Comparison of ENCODE assay signal across 8 cellular contexts in the genomic region with DNA sequence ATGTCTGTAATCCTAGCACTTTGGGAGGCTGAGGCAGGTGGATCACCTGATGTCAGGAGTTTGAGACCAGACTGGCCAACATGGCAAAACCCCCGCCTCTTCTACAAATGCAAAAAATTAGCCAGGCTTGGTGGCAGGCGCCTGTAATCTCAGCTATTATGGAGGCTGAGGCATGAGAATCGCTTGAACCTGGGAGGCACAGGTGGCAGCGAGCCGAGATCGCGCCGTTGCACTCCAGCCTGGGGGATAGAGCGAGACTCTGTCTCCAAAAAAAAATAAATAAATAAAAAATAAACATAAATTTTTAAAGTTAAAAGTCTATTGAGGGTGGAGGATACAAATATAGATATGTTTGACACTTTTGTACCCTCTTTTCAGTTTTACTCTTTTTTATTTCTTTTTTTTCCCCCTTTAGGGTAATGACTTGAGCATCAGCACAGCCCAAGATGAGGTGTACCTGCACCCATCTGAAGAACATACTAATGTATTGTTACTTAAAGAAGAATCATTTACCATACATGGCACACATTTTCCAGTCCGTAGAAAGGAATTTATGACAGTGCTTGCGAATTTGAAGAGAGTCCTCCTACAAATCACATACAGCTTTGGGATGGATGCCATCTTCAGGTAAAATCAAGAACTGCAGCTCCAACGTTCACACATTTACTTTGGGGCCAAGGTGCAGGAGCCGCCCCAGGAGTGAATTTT.
DNase-seq lines count a peak whose midpoint lies in the region; ATAC-seq, FAIRE-seq and TF ChIP-seq lines count a peak whose summit lies in the region.

No MANE protein-coding gene starts in this region.

- peak; percentile 89 for ATAC-seq in SK-N-SH treated with all-trans-retinoic acid at 6 μM for 48 hours

- peak; percentile 45 for FAIRE-seq in astrocyte (lab: Jason Lieb, UNC)

- no peak overlapping the region for H2AFZ ChIP-seq in astrocyte (ENCODE audit: low read depth, low read length)

- H3K9me3 ChIP-seq in HAP-1 (no peaks in the 10 kb centered on the region), astrocyte (ENCODE audit: insufficient read depth, low read depth, low read length) (no peaks in the 10 kb centered on the region)

- H3K4me2 ChIP-seq in astrocyte (ENCODE audit: low read length), result peak overlapping the region; percentile 30

- H3K27me3 ChIP-seq in HAP-1 (ENCODE audit: low read depth) (no peaks in the 10 kb centered on the region), astrocyte (ENCODE audit: insufficient read depth, low read length) (no peaks in the 10 kb centered on the region)

- in situ Hi-C loops in HAP-1 (cut with MboI; ENCODE audit: low sequenced_read_pairs), result no loop called here

- no peaks in the 10 kb centered on the region for H3K4me1 Mint-ChIP-seq in astrocyte (ENCODE audit: low read depth, unreplicated experiment)

- H3K27me3 Mint-ChIP-seq in astrocyte (ENCODE audit: low read depth, unreplicated experiment), result no peaks in the 10 kb centered on the region

- H3K79me2 ChIP-seq in astrocyte (ENCODE audit: insufficient read depth, low read length), result no peaks in the 10 kb centered on the region

- no peak overlapping the region for H3K4me3 ChIP-seq in HAP-1
- no peak overlapping the region for H3K4me3 ChIP-seq in astrocyte (ENCODE audit: insufficient read depth, low read depth, low read length)

- no peaks in the 10 kb centered on the region for H4K20me1 ChIP-seq in astrocyte (ENCODE audit: insufficient read depth, low read length)

- H3K9me3 Mint-ChIP-seq in astrocyte (ENCODE audit: unreplicated experiment), result no peaks in the 10 kb centered on the region

- no peak overlapping the region for H3K9ac ChIP-seq in astrocyte (ENCODE audit: low read length)

- DNase-seq in activated CD4-positive, alpha-beta T cell treated with anti-CD3 and anti-CD28 coated beads for 24 hours (ENCODE audit: low read depth in 2 of 2), result peak; percentile 21 to 49
- DNase-seq in activated CD4-positive, alpha-beta T cell treated with anti-CD3 and anti-CD28 coated beads for 1 hour, result no peak
- peak; percentile 78 for DNase-seq in HAP-1 (ENCODE audit: low spot score in 2 of 2)
- DNase-seq in astrocyte (ENCODE audit: low read depth), result peak; percentile 61
- DNase-seq in iPS DF 19.7 (ENCODE audit: low read depth, low spot score), result peak; percentile 35
- peak; percentile 10 to 45 for DNase-seq in stimulated activated CD4-positive, alpha-beta T cell treated with anti-CD3 and anti-CD28 coated beads, Interleukin-12 subunit alpha, Interleukin-12 subunit beta, amount 100 ng/mL, for 24 hours (ENCODE audit: low read depth in 2 of 2)

- TF ChIP-seq CTCF in LNCAP (IDR thresholded peaks at IDR 0.05) (peak; percentile 94), astrocyte (IDR thresholded peaks at IDR 0.05; ENCODE audit: insufficient read depth, low read depth, low read length) (peak; percentile 85)

- H3K4me1 ChIP-seq in HAP-1 (peaks cover 12% of the 10 kb centered on the region), astrocyte (ENCODE audit: insufficient read depth, low read length) (no peaks in the 10 kb centered on the region)

- no peak overlapping the region for H3K27ac Mint-ChIP-seq in astrocyte (ENCODE audit: unreplicated experiment)

- no peak overlapping the region for H3K27ac ChIP-seq in astrocyte (ENCODE audit: low read depth, low read length)

- H3K36me3 ChIP-seq in HAP-1 (replicated peaks) (no peaks in the 10 kb centered on the region), astrocyte (ENCODE audit: insufficient read depth, low read length) (no peaks in the 10 kb centered on the region)

- H3K36me3 Mint-ChIP-seq in astrocyte (ENCODE audit: low read depth, unreplicated experiment), result no peaks in the 10 kb centered on the region

- no peak overlapping the region for H3K4me3 Mint-ChIP-seq in astrocyte (ENCODE audit: unreplicated experiment)

TF ChIP-seq in SK-N-SH treated with all-trans-retinoic acid at 6 μM for 48 hours, 23 proteins besides CTCF, POLR2A, EP300 and RAD21 (continues in another document):
- TF ChIP-seq BACH2 (CRISPR knock-in tag; IDR thresholded peaks at IDR 0.05; ENCODE audit: borderline replicate concordance), result no peak
- no peak for TF ChIP-seq OSR1 (CRISPR knock-in tag; IDR thresholded peaks at IDR 0.05)
- TF ChIP-seq ZNF70 (CRISPR knock-in tag; IDR thresholded peaks at IDR 0.05), result no peak
- TF ChIP-seq, protein P1, sequence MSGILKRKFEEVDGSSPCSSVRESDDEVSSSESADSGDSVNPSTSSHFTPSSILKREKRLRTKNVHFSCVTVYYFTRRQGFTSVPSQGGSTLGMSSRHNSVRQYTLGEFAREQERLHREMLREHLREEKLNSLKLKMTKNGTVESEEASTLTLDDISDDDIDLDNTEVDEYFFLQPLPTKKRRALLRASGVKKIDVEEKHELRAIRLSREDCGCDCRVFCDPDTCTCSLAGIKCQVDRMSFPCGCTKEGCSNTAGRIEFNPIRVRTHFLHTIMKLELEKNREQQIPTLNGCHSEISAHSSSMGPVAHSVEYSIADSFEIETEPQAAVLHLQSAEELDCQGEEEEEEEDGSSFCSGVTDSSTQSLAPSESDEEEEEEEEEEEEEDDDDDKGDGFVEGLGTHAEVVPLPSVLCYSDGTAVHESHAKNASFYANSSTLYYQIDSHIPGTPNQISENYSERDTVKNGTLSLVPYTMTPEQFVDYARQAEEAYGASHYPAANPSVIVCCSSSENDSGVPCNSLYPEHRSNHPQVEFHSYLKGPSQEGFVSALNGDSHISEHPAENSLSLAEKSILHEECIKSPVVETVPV (CRISPR knock-in tag; IDR thresholded peaks at IDR 0.05), result no peak
- TF ChIP-seq, protein P2, sequence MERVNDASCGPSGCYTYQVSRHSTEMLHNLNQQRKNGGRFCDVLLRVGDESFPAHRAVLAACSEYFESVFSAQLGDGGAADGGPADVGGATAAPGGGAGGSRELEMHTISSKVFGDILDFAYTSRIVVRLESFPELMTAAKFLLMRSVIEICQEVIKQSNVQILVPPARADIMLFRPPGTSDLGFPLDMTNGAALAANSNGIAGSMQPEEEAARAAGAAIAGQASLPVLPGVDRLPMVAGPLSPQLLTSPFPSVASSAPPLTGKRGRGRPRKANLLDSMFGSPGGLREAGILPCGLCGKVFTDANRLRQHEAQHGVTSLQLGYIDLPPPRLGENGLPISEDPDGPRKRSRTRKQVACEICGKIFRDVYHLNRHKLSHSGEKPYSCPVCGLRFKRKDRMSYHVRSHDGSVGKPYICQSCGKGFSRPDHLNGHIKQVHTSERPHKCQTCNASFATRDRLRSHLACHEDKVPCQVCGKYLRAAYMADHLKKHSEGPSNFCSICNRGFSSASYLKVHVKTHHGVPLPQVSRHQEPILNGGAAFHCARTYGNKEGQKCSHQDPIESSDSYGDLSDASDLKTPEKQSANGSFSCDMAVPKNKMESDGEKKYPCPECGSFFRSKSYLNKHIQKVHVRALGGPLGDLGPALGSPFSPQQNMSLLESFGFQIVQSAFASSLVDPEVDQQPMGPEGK (CRISPR knock-in tag; IDR thresholded peaks at IDR 0.05; ENCODE audit: borderline replicate concordance), result no peak
- TF ChIP-seq SNAI2 (CRISPR knock-in tag; IDR thresholded peaks at IDR 0.05), result no peak
- TF ChIP-seq, protein P3, sequence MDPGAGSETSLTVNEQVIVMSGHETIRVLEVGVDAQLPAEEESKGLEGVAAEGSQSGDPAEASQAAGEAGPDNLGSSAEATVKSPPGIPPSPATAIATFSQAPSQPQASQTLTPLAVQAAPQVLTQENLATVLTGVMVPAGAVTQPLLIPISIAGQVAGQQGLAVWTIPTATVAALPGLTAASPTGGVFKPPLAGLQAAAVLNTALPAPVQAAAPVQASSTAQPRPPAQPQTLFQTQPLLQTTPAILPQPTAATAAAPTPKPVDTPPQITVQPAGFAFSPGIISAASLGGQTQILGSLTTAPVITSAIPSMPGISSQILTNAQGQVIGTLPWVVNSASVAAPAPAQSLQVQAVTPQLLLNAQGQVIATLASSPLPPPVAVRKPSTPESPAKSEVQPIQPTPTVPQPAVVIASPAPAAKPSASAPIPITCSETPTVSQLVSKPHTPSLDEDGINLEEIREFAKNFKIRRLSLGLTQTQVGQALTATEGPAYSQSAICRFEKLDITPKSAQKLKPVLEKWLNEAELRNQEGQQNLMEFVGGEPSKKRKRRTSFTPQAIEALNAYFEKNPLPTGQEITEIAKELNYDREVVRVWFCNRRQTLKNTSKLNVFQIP (CRISPR knock-in tag; IDR thresholded peaks at IDR 0.05; ENCODE audit: borderline replicate concordance, low read depth), result no peak
- TF ChIP-seq PPARA (CRISPR knock-in tag; IDR thresholded peaks at IDR 0.05; ENCODE audit: borderline replicate concordance), result no peak
- no peak for TF ChIP-seq ZNF565 (CRISPR knock-in tag; conservative IDR thresholded peaks at IDR 0.05; ENCODE audit: low read depth)
- no peak for TF ChIP-seq ZNF8 (CRISPR knock-in tag; IDR thresholded peaks at IDR 0.05)
- TF ChIP-seq RARB (CRISPR knock-in tag; IDR thresholded peaks at IDR 0.05), result no peak
- no peak for TF ChIP-seq ZFP30 (CRISPR knock-in tag; IDR thresholded peaks at IDR 0.05)
- TF ChIP-seq TCF4 (CRISPR knock-in tag; IDR thresholded peaks at IDR 0.05; ENCODE audit: borderline replicate concordance), result no peak
- TF ChIP-seq, protein P4, sequence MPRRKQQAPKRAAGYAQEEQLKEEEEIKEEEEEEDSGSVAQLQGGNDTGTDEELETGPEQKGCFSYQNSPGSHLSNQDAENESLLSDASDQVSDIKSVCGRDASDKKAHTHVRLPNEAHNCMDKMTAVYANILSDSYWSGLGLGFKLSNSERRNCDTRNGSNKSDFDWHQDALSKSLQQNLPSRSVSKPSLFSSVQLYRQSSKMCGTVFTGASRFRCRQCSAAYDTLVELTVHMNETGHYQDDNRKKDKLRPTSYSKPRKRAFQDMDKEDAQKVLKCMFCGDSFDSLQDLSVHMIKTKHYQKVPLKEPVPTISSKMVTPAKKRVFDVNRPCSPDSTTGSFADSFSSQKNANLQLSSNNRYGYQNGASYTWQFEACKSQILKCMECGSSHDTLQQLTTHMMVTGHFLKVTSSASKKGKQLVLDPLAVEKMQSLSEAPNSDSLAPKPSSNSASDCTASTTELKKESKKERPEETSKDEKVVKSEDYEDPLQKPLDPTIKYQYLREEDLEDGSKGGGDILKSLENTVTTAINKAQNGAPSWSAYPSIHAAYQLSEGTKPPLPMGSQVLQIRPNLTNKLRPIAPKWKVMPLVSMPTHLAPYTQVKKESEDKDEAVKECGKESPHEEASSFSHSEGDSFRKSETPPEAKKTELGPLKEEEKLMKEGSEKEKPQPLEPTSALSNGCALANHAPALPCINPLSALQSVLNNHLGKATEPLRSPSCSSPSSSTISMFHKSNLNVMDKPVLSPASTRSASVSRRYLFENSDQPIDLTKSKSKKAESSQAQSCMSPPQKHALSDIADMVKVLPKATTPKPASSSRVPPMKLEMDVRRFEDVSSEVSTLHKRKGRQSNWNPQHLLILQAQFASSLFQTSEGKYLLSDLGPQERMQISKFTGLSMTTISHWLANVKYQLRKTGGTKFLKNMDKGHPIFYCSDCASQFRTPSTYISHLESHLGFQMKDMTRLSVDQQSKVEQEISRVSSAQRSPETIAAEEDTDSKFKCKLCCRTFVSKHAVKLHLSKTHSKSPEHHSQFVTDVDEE (CRISPR knock-in tag; IDR thresholded peaks at IDR 0.05), result no peak
- no peak for TF ChIP-seq TOX (CRISPR knock-in tag; IDR thresholded peaks at IDR 0.05; ENCODE audit: borderline replicate concordance)
- no peak for TF ChIP-seq ZC3H10 (CRISPR knock-in tag; IDR thresholded peaks at IDR 0.05)
- TF ChIP-seq ISL1 (CRISPR knock-in tag; IDR thresholded peaks at IDR 0.05), result no peak
